In genomic region chr1:204266504-204267034, GRCh38 we compare ENCODE assay signal across 13 cellular contexts. TPM values are rescaled to one million over a fixed set of nuclear protein-coding genes. Genes with fewer than 3 reads are reported as not detected.
DNase-seq lines count a peak whose midpoint lies in the region; ATAC-seq and TF ChIP-seq lines count a peak whose summit lies in the region.
"Had no signal": no experiment of that assay in that cellular context is flagged by ENCODE, and none has a peak within 500 bp of the region (broad histone marks: within the 10 kb centered on the region; RNA-seq: fewer than 3 reads in every experiment).

No MANE protein-coding gene starts in this region.

- ATAC-seq in GM19328 (IDR thresholded peaks at IDR 0.05; ENCODE audit: unreplicated experiment), result no peak

- no peak for TF ChIP-seq POLR2A in ovary (IDR thresholded peaks at IDR 0.05)

- H3K4me1 ChIP-seq in mucosa of rectum (ENCODE audit: control insufficient read depth in 2 of 2, insufficient read depth in 2 of 2, low read length in 2 of 2), result peaks cover 27 to 30% of the 10 kb centered on the region in 2 donors
- H3K4me1 ChIP-seq in ovary (ENCODE audit: insufficient read depth), result no peaks in the 10 kb centered on the region
- H3K4me1 ChIP-seq: breast epithelium had no signal

- H3K4me3 ChIP-seq in epithelial cell of esophagus (ENCODE audit: low read length), result no peak overlapping the region
- peak overlapping the region; percentile 2 to 26 for H3K4me3 ChIP-seq in mucosa of rectum (ENCODE audit: low read length in 2 of 2)
- H3K4me3 ChIP-seq in ovary, result no peak overlapping the region
- H3K4me3 ChIP-seq: breast epithelium had no signal

- H3K27ac ChIP-seq in 22Rv1 (peak overlapping the region; percentile 60), mucosa of rectum (ENCODE audit: low read depth in 2 of 2, low read length in 2 of 2) (peak overlapping the region; percentile 18 to 61), ovary (no peak overlapping the region)
- H3K27ac ChIP-seq: breast epithelium had no signal

- TF ChIP-seq CTCF in 22Rv1 (IDR thresholded peaks at IDR 0.05), result no peak
- TF ChIP-seq CTCF in epithelial cell of esophagus (IDR thresholded peaks at IDR 0.05; ENCODE audit: insufficient read depth, low read depth, low read length, missing control alignments), result no peak
- no peak for TF ChIP-seq CTCF in ovary (IDR thresholded peaks at IDR 0.05)

- H3K9me3 ChIP-seq in mucosa of rectum (ENCODE audit: control insufficient read depth in 2 of 2, low read length in 2 of 2) (no peaks in the 10 kb centered on the region), ovary (no peaks in the 10 kb centered on the region)
- H3K9me3 ChIP-seq: breast epithelium had no signal

- DNase-seq in HT-29 (ENCODE audit: low spot score) (peak; percentile 66), epithelial cell of esophagus (ENCODE audit: low read depth) (peak; percentile 12), ovary (no peak), medulla oblongata (ENCODE audit: extremely low spot score) (no peak)
- no peak for DNase-seq in activated CD4-positive, alpha-beta T cell treated with anti-CD3 and anti-CD28 coated beads, Interleukin-2, amount 50 U/mL, for 48 hours
- DNase-seq: activated naive CD4-positive, alpha-beta T cell treated with anti-CD3 and anti-CD28 coated beads, Interleukin-2, amount 10 ng/mL, durations not matched to agents 7 days and 5 days; DND-41; kidney glomerular epithelial cell; NCI-H2227 treated with DMSO at 0.1 percent for 48 hours had no signal

- peaks cover 70 to 75% of the 10 kb centered on the region in 2 donors for H3K36me3 ChIP-seq in mucosa of rectum (ENCODE audit: control insufficient read depth in 2 of 2, insufficient read depth in 2 of 2, low read length in 2 of 2)
- no peaks in the 10 kb centered on the region for H3K36me3 ChIP-seq in ovary
- H3K36me3 ChIP-seq: breast epithelium had no signal

- H3K27me3 ChIP-seq in mucosa of rectum (ENCODE audit: control insufficient read depth in 2 of 2, insufficient read depth in 2 of 2, low read length in 2 of 2) (no peaks in the 10 kb centered on the region), ovary (no peaks in the 10 kb centered on the region)
- H3K27me3 ChIP-seq: breast epithelium had no signal

- intact Hi-C loops in ovary (cut with DNase I), result no loop called here

- H3K9ac ChIP-seq in mucosa of rectum (ENCODE audit: low read depth in 1 of 2, low read length in 2 of 2), result no peak overlapping the region

- 91 to 92% (median 91%) methylated on average over 5 of the region's 5 CpGs for WGBS in ovary, 3 donors

- TF ChIP-seq EP300 in ovary (IDR thresholded peaks at IDR 0.05), result no peak

RNA-seq across cellular contexts. Expression of gene GOLT1A, which starts 52.8 kb away (rescaled TPM):
- 10.8 and 28.7 TPM in 2 replicates for total RNA-seq in HT-29 (2014; rRNA removed; shearing (Covaris generic))
- total RNA-seq in ovary, result 1 to 10 TPM in 1 of 7 donors, under 1 TPM in 2, not detected in 4; 0.27 to 3.9 (median 0.41) TPM
- not detected for polyA plus RNA-seq in ovary

Comparison
In these comparisons a context has a peak if more than half of its experiments do, and no peak if none do; other contexts are left out.
1. H3K27ac ChIP-seq: peak in 22Rv1 (single experiment) and mucosa of rectum (2 of 2); none in ovary (0 of 2).
2. DNase-seq: peak in HT-29 (single experiment) and epithelial cell of esophagus (single experiment); none in ovary (0 of 5), medulla oblongata (single experiment) and activated CD4-positive, alpha-beta T cell treated with anti-CD3 and anti-CD28 coated beads, Interleukin-2, amount 50 U/mL, for 48 hours (0 of 2).
3. H3K4me3 ChIP-seq: peak in mucosa of rectum (2 of 2); none in epithelial cell of esophagus (single experiment) and ovary (single experiment).